ENCODE assay signal across 6 cellular contexts in the genomic region with DNA sequence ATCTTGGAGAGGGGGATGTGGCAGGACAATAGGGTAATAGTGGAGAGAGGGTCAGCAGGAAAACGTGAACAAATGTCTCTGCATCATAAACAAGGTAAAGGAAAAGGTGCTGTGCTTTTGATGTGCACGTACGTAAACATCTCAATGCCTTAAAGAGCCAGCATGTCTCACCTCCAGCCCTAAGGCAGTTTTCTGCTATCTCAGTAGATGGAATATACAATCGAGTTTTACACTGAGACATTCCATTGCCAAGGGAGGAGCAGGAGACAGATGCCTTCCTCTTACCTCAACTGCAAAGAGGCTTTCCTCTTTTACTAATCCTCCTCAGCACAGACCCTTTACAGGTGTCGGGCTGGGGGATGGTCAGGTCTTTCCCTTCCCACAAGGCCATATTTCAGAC.
DNase-seq lines count a peak whose midpoint lies in the region; ATAC-seq, FAIRE-seq and TF ChIP-seq lines count a peak whose summit lies in the region.
"Not testable (repeated sequence)": the region's sequence is repeated elsewhere in the genome, so short reads cannot be mapped to it uniquely, and the experiment has no call there.

No MANE protein-coding gene starts in this region.

- H4K5ac ChIP-seq in H9 (ENCODE audit: insufficient read length, low read depth, low read length) = not testable (repeated sequence)

- H3K36me3 Mint-ChIP-seq in H9 (ENCODE audit: insufficient read depth in 1 of 3, low read depth in 3 of 3) = not testable (repeated sequence)

- not testable (repeated sequence) for H4K20me1 ChIP-seq in H9 (ENCODE audit: control insufficient read depth, insufficient read depth, insufficient read length); keratinocyte (ENCODE audit: control insufficient read depth, extremely low read depth, insufficient read depth, low read length)

- H3K79me2 ChIP-seq in H9 (ENCODE audit: insufficient read depth, low read length); keratinocyte (ENCODE audit: control insufficient read depth, insufficient read depth, low read length); trophoblast cell (ENCODE audit: control insufficient read depth, insufficient read depth, low read length, poor library complexity): not testable (repeated sequence)

- H3K4me1 ChIP-seq in H9 (ENCODE audit: insufficient read depth, low read length); HUES64 (ENCODE audit: insufficient read depth, low read length); foreskin keratinocyte; keratinocyte (ENCODE audit: control insufficient read depth, extremely low read depth, insufficient read depth, low read length); trophoblast cell (ENCODE audit: control insufficient read depth in 1 of 2, insufficient read depth in 2 of 2, low read length in 2 of 2): not testable (repeated sequence)

- not testable (repeated sequence) for H3K9ac ChIP-seq in H9 (ENCODE audit: extremely low read depth, insufficient read length, low read length); HUES64 (ENCODE audit: low read depth, low read length); keratinocyte (ENCODE audit: control insufficient read depth, extremely low read depth, insufficient read depth, low read length); trophoblast cell (ENCODE audit: low read length)

- dilution Hi-C loops in keratinocyte (cut with MboI; ENCODE audit: extremely low pct_ligation_motif_present, low sequenced_read_pairs) = not testable (repeated sequence)

- H3K4me3 Mint-ChIP-seq in H9 = not testable (repeated sequence)

- H3K27ac ChIP-seq in H9 (ENCODE audit: insufficient read length, low read depth, low read length) (peak overlapping the region; percentile 74), HUES64 (ENCODE audit: low read depth, low read length) (peak overlapping the region; percentile 61; the same call in 1 of the 2 replicates)
- H3K27ac ChIP-seq in WERI-Rb-1; foreskin keratinocyte; keratinocyte (ENCODE audit: control insufficient read depth, insufficient read depth, low read length); trophoblast cell (ENCODE audit: low read depth, low read length): not testable (repeated sequence)

- not testable (repeated sequence) for H3K27me3 ChIP-seq in H9 (ENCODE audit: insufficient read depth, low read length); HUES64 (ENCODE audit: insufficient read depth, low read length); WERI-Rb-1 (ENCODE audit: insufficient read depth, low read depth, severe bottlenecking); foreskin keratinocyte; keratinocyte (ENCODE audit: control insufficient read depth, extremely low read depth, insufficient read depth, low read length); trophoblast cell (ENCODE audit: insufficient read depth, low read length)

- H3K9me3 Mint-ChIP-seq in H9 = not testable (repeated sequence)

- not testable (repeated sequence) for H4K91ac ChIP-seq in H9 (ENCODE audit: insufficient read length, low read depth, low read length); trophoblast cell (ENCODE audit: low read depth, low read length)

- H2BK20ac ChIP-seq in H9 (ENCODE audit: low read depth, low read length, poor library complexity, severe bottlenecking) = not testable (repeated sequence)

- H3K27me3 Mint-ChIP-seq in H9 (ENCODE audit: low read depth) = not testable (repeated sequence)

- not testable (repeated sequence) for H4K8ac ChIP-seq in H9 (replicated peaks; ENCODE audit: insufficient read length, low read depth, low read length); trophoblast cell (ENCODE audit: low read depth, low read length)

- H3K79me1 ChIP-seq in H9 (ENCODE audit: insufficient read depth, low read depth, low read length, poor library complexity, severe bottlenecking); trophoblast cell (ENCODE audit: low read length): not testable (repeated sequence)

- not testable (repeated sequence) for H3K4ac ChIP-seq in H9 (ENCODE audit: low read depth, low read length); trophoblast cell (ENCODE audit: low read depth, low read length)

- H3K27ac Mint-ChIP-seq in H9 = peak overlapping the region; percentile 34 to 86 (median 76); a peak in 5 of 7 replicates

- not testable (repeated sequence) for H2BK120ac ChIP-seq in H9 (ENCODE audit: low read depth, low read length, poor library complexity, severe bottlenecking); trophoblast cell (ENCODE audit: insufficient read depth, low read length, poor library complexity)

- H2AK5ac ChIP-seq in H9 (ENCODE audit: insufficient read length, low read length); trophoblast cell (ENCODE audit: low read length): not testable (repeated sequence)

- TF ChIP-seq CTCF in H9 (conservative IDR thresholded peaks at IDR 0.05); WERI-Rb-1 (IDR thresholded peaks at IDR 0.05; ENCODE audit: low read depth, low read length); foreskin keratinocyte (conservative IDR thresholded peaks at IDR 0.05); keratinocyte (optimal IDR thresholded peaks at IDR 0.05 in 1 of 3, IDR thresholded peaks at IDR 0.05 in 1 of 3, conservative IDR thresholded peaks at IDR 0.05 in 1 of 3; ENCODE audit: extremely low read depth in 1 of 3, insufficient read depth in 2 of 3, low read length in 3 of 3): not testable (repeated sequence)

- H3T11ph ChIP-seq in H9 (ENCODE audit: low read length) = not testable (repeated sequence)

- not testable (repeated sequence) for H4K12ac ChIP-seq in trophoblast cell (ENCODE audit: low read depth, low read length)

- H3K9me1 ChIP-seq in keratinocyte (ENCODE audit: control insufficient read depth, extremely low read depth, insufficient read depth, low read length) = not testable (repeated sequence)

- no CpG with 5 or more reads among the region's 5 CpGs for WGBS in H9 (ENCODE audit: extremely low coverage, insufficient read length, low lambda C conversion rate)
- 59% methylated on average over 5 of the region's 5 CpGs for WGBS in HUES64
- WGBS in trophoblast cell (ENCODE audit: extremely low coverage, insufficient coverage, insufficient read length) = no CpG with 5 or more reads among the region's 5 CpGs

- DNase-seq in H9 = peak; percentile 31
- DNase-seq in WERI-Rb-1 = peak; percentile 23
- DNase-seq in foreskin keratinocyte = peak; percentile 25 to 73
- not testable (repeated sequence) for DNase-seq in keratinocyte (ENCODE audit: low read depth, low spot score)
- peak; percentile 54 to 75 for DNase-seq in trophoblast cell

- H3K36me3 ChIP-seq in HUES64 (ENCODE audit: insufficient read depth, low read length); WERI-Rb-1; keratinocyte (ENCODE audit: control insufficient read depth in 2 of 2, extremely low read depth in 1 of 2, insufficient read depth in 2 of 2, low read length in 2 of 2); trophoblast cell (ENCODE audit: control insufficient read depth in 1 of 2, insufficient read depth in 2 of 2, low read length in 2 of 2): not testable (repeated sequence)

- FAIRE-seq in keratinocyte (lab: Jason Lieb, UNC) = not testable (repeated sequence)

- H2BK5ac ChIP-seq in H9 (ENCODE audit: insufficient read length, low read length); trophoblast cell (ENCODE audit: low read depth, low read length, poor library complexity): not testable (repeated sequence)

- H2AFZ ChIP-seq in H9 (ENCODE audit: low read length) (peak overlapping the region; percentile 78), keratinocyte (ENCODE audit: control insufficient read depth, low read length) (peak overlapping the region; percentile 15)
- H2AFZ ChIP-seq in trophoblast cell (ENCODE audit: insufficient read depth, low read length, poor library complexity) = not testable (repeated sequence)

- H3K9me3 ChIP-seq in H9 (ENCODE audit: control insufficient read depth, low read depth, low read length); HUES64 (ENCODE audit: insufficient read depth, low read depth, low read length); WERI-Rb-1 (ENCODE audit: severe bottlenecking); keratinocyte (ENCODE audit: control insufficient read depth, low read depth, low read length); trophoblast cell (ENCODE audit: insufficient read depth, low read depth, low read length): not testable (repeated sequence)

- peak overlapping the region; percentile 21 for H3K4me2 ChIP-seq in H9 (ENCODE audit: insufficient read depth, insufficient read length, low read length)
- H3K4me2 ChIP-seq in keratinocyte (ENCODE audit: control insufficient read depth, extremely low read depth, insufficient read depth, low read depth, low read length); trophoblast cell (ENCODE audit: low read length): not testable (repeated sequence)

- H2BK12ac ChIP-seq in H9 (ENCODE audit: insufficient read length, low read depth, low read length); trophoblast cell (ENCODE audit: low read length): not testable (repeated sequence)

- peak overlapping the region; percentile 48 for H3K18ac ChIP-seq in H9 (ENCODE audit: insufficient read length, low read depth, low read length)
- not testable (repeated sequence) for H3K18ac ChIP-seq in trophoblast cell (ENCODE audit: low read length)

- peaks cover 15 to 18% of the 10 kb centered on the region in 2 experiments for H3K4me1 Mint-ChIP-seq in H9

- H3K14ac ChIP-seq in H9 (ENCODE audit: insufficient read depth, low read length); trophoblast cell (ENCODE audit: low read length): not testable (repeated sequence)

- not testable (repeated sequence) for H3K56ac ChIP-seq in H9 (ENCODE audit: insufficient read length, low read depth, low read length)

- H3K23me2 ChIP-seq in H9 (ENCODE audit: insufficient read length, low read depth, low read length, poor library complexity, severe bottlenecking) = not testable (repeated sequence)

- not testable (repeated sequence) for H2BK15ac ChIP-seq in H9 (ENCODE audit: low read depth, low read length)

- H3K23ac ChIP-seq in H9 (ENCODE audit: insufficient read length, low read depth, low read length); trophoblast cell (ENCODE audit: low read length): not testable (repeated sequence)

- ATAC-seq in foreskin keratinocyte = not testable (repeated sequence)

- H3K4me3 ChIP-seq in HUES64 (ENCODE audit: low read length); WERI-Rb-1 (ENCODE audit: low read depth, low read length); keratinocyte (ENCODE audit: control insufficient read depth in 2 of 3, extremely low read depth in 1 of 3, insufficient read depth in 2 of 3, low read depth in 1 of 3, low read length in 3 of 3); trophoblast cell (ENCODE audit: low read depth, low read length): not testable (repeated sequence)
